Comparison of ENCODE assay signal across 17 cellular contexts in the genomic region with DNA sequence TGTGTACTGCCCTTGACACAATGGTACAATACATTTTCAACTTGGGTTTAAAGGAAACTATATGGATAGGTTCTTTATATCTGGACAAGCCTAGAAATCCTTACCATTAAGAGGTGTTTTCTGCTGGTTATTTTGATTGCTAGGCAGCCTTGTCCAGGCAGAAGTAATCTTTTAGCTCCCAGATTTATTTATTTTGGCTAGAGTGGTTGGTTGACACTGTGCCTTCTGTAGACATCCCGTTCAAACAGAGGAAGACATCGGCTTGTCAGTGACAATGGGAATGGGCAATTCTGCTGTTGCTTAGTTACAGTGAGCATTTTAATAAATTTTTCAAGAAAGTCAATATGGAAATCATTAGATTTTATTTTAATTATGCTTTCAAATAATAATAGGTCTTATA.
"Had no signal": no experiment of that assay in that cellular context is flagged by ENCODE, and none has a peak within 500 bp of the region (broad histone marks: within the 10 kb centered on the region; RNA-seq: fewer than 3 reads in every experiment).

No MANE protein-coding gene starts in this region.

- H3K27ac Mint-ChIP-seq: activated CD4-positive, alpha-beta memory T cell treated with anti-CD3 and anti-CD28 coated beads, Interleukin-2, amount 10 ng/mL, durations not matched to agents 7 days and 5 days; activated naive CD8-positive, alpha-beta T cell treated with anti-CD3 and anti-CD28 coated beads, Interleukin-2, amount 50 U/mL, for 24 hours; natural killer cell; stimulated activated naive CD8-positive, alpha-beta T cell treated with anti-CD3 and anti-CD28 coated beads, Interleukin-15, Interleukin-2, amounts not matched to agents 100 ng/mL and 50 ng/mL, for 24 hours had no signal

- H3K27ac ChIP-seq: ascending aorta, colonic mucosa, epithelial cell of prostate, upper lobe of left lung had no signal

- H3K4me1 ChIP-seq: ascending aorta, colonic mucosa had no signal

- ATAC-seq: activated naive CD8-positive, alpha-beta T cell treated with anti-CD3 and anti-CD28 coated beads, Interleukin-2, amount 50 U/mL, for 24 hours; natural killer cell had no signal

- H3K4me3 ChIP-seq: ascending aorta, colonic mucosa, upper lobe of left lung had no signal

- H3K36me3 ChIP-seq: colonic mucosa had no signal

- DNase-seq: activated CD4-positive, alpha-beta memory T cell treated with anti-CD3 and anti-CD28 coated beads, Interleukin-2, amount 10 ng/mL, durations not matched to agents 7 days and 5 days; activated CD4-positive, CD25-positive, alpha-beta regulatory T cell treated with anti-CD3 and anti-CD28 coated beads, Interleukin-2, amount 50 U/mL, for 72 hours; activated CD8-positive, alpha-beta memory T cell treated with anti-CD3 and anti-CD28 coated beads, Interleukin-2, amount 50 U/mL, for 4 hours; activated naive CD4-positive, alpha-beta T cell; activated naive CD8-positive, alpha-beta T cell treated with anti-CD3 and anti-CD28 coated beads, Interleukin-2, amount 50 U/mL, for 24 hours; colonic mucosa; effector memory CD4-positive, alpha-beta T cell; glutamatergic neuron; immature natural killer cell; left cardiac atrium; natural killer cell; occipital lobe; stimulated activated CD4-positive, alpha-beta T cell treated with anti-CD3 and anti-CD28 coated beads, Interleukin-4, amount 100 ng/mL, for 24 hours; upper lobe of left lung had no signal

- H3K27me3 Mint-ChIP-seq: activated CD4-positive, alpha-beta memory T cell treated with anti-CD3 and anti-CD28 coated beads, Interleukin-2, amount 10 ng/mL, durations not matched to agents 7 days and 5 days; activated naive CD8-positive, alpha-beta T cell treated with anti-CD3 and anti-CD28 coated beads, Interleukin-2, amount 50 U/mL, for 24 hours; stimulated activated naive CD8-positive, alpha-beta T cell treated with anti-CD3 and anti-CD28 coated beads, Interleukin-15, Interleukin-2, amounts not matched to agents 100 ng/mL and 50 ng/mL, for 24 hours had no signal

- H3K4me3 Mint-ChIP-seq: activated CD4-positive, alpha-beta memory T cell treated with anti-CD3 and anti-CD28 coated beads, Interleukin-2, amount 10 ng/mL, durations not matched to agents 7 days and 5 days; activated naive CD8-positive, alpha-beta T cell treated with anti-CD3 and anti-CD28 coated beads, Interleukin-2, amount 50 U/mL, for 24 hours; immature natural killer cell; natural killer cell; stimulated activated naive CD8-positive, alpha-beta T cell treated with anti-CD3 and anti-CD28 coated beads, Interleukin-15, Interleukin-2, amounts not matched to agents 100 ng/mL and 50 ng/mL, for 24 hours had no signal

- H3K9me3 ChIP-seq: ascending aorta, colonic mucosa, upper lobe of left lung had no signal

- H3K27me3 ChIP-seq: ascending aorta, colonic mucosa, upper lobe of left lung had no signal

- H3K9me3 Mint-ChIP-seq: activated CD4-positive, alpha-beta memory T cell treated with anti-CD3 and anti-CD28 coated beads, Interleukin-2, amount 10 ng/mL, durations not matched to agents 7 days and 5 days; activated naive CD8-positive, alpha-beta T cell treated with anti-CD3 and anti-CD28 coated beads, Interleukin-2, amount 50 U/mL, for 24 hours; immature natural killer cell; natural killer cell; stimulated activated naive CD8-positive, alpha-beta T cell treated with anti-CD3 and anti-CD28 coated beads, Interleukin-15, Interleukin-2, amounts not matched to agents 100 ng/mL and 50 ng/mL, for 24 hours had no signal
